ENCODE assay signal across 8 cellular contexts in genomic region chr15:85344653-85345104, GRCh38. TPM values are rescaled to one million over a fixed set of nuclear protein-coding genes. Genes with fewer than 3 reads are reported as not detected.
DNase-seq lines count a peak whose midpoint lies in the region; ATAC-seq, FAIRE-seq and TF ChIP-seq lines count a peak whose summit lies in the region.
"Not testable (repeated sequence)": the region's sequence is repeated elsewhere in the genome, so short reads cannot be mapped to it uniquely, and the experiment has no call there.

No MANE protein-coding gene starts in this region.

- CTCF ChIA-PET in HEK293 (lab: Yijun Ruan, JAX): interaction anchor here (0.8 kb wide), 1 partner anchor 12 kb away, joined by 4 read pairs; no protein-coding TSS in a partner anchor
- CTCF ChIA-PET in PC-9 (lab: Charles Lee): not testable (repeated sequence)
- CTCF ChIA-PET in GM12878 (lab: Yijun Ruan, JAX): interaction anchor here (0.9 kb wide), 1 partner anchor 48 kb away, joined by 3 read pairs; no protein-coding TSS in a partner anchor

- not testable (repeated sequence) for H3K36me3 ChIP-seq in HEK293 (ENCODE audit: control insufficient read depth in 2 of 2, insufficient read depth in 1 of 2, low read length in 2 of 2); PC-9 (ENCODE audit: low read depth); GM12878 (ENCODE audit: control insufficient read depth in 2 of 2, insufficient read depth in 2 of 2, low read length in 1 of 2)

- H3K27ac ChIP-seq in HEK293 (ENCODE audit: extremely low read depth, low read depth, low read length); GM12878 (ENCODE audit: control insufficient read depth, insufficient read depth): not testable (repeated sequence)
- peak overlapping the region; percentile 100 for H3K27ac ChIP-seq in PC-9

- FAIRE-seq in GM12878 (lab: Jason Lieb, UNC): peak; percentile 23

- in situ Hi-C loops in GM12878 (cut with MboI): not testable (repeated sequence)

- intact Hi-C loops in PC-9 (cut with micrococcal nuclease; ENCODE audit: unreplicated experiment); GM12878 (cut with micrococcal nuclease; ENCODE audit: unreplicated experiment): not testable (repeated sequence)

- not testable (repeated sequence) for H3K9me2 ChIP-seq in PC-9 (ENCODE audit: insufficient read depth)

- ATAC-seq in GM12878: not testable (repeated sequence)
- ATAC-seq in omental fat pad (ENCODE audit: low FRiP score): peak; percentile 63

- H2AFZ ChIP-seq in PC-9; GM12878 (ENCODE audit: control insufficient read depth, low read depth, low read length): not testable (repeated sequence)

- SMC1A ChIA-PET in GM12878 (lab: Charles Lee; ENCODE audit: uncharacterized antibody, unreplicated experiment): not testable (repeated sequence)

- peaks cover 18% of the 10 kb centered on the region for H3K4me1 ChIP-seq in HEK293 (ENCODE audit: control insufficient read depth, insufficient read depth, low read length)
- H3K4me1 ChIP-seq in PC-9 (replicated peaks; ENCODE audit: insufficient read depth): peaks cover 61% of the 10 kb centered on the region
- not testable (repeated sequence) for H3K4me1 ChIP-seq in GM12878 (ENCODE audit: control insufficient read depth, insufficient read depth, low read length)

- not testable (repeated sequence) for H4K20me1 ChIP-seq in PC-9 (ENCODE audit: insufficient read depth); GM12878 (ENCODE audit: control insufficient read depth, insufficient read depth)

- H3K79me2 ChIP-seq in PC-9 (ENCODE audit: low read depth); GM12878 (ENCODE audit: control insufficient read depth, insufficient read depth, low read length): not testable (repeated sequence)

- not testable (repeated sequence) for BruUV-seq in PC-9 (replicated peaks; lab: Mats Ljungman, UMichigan); GM12878 (replicated peaks; lab: Mats Ljungman, UMichigan)

- DNase-seq in AG10803 (ENCODE audit: low read depth) (peak; percentile 73), PC-9 (peak; percentile 74 to 93), fibroblast of gingiva (ENCODE audit: low read depth) (peak; percentile 65), iris pigment epithelial cell (ENCODE audit: low read depth) (peak; percentile 63)
- DNase-seq in GM12878 (ENCODE audit: low read depth, low spot score); omental fat pad (ENCODE audit: low spot score); type B pancreatic cell (ENCODE audit: extremely low spot score, unreplicated experiment): not testable (repeated sequence)

- H3K27me3 ChIP-seq in PC-9 (ENCODE audit: insufficient read depth, low read depth); GM12878 (replicated peaks in 1 of 2; ENCODE audit: control insufficient read depth in 2 of 2, insufficient read depth in 2 of 2, low read length in 1 of 2): not testable (repeated sequence)

- H3K4me3 ChIP-seq in AG10803 (ENCODE audit: low read length); HEK293 (ENCODE audit: low read depth, low read length); GM12878: not testable (repeated sequence)
- H3K4me3 ChIP-seq in PC-9: peak overlapping the region; percentile 24; the same call in 1 of the 2 replicates

- not testable (repeated sequence) for TF ChIP-seq EP300 in GM12878 (IDR thresholded peaks at IDR 0.05; ENCODE audit: borderline replicate concordance in 1 of 2, control insufficient read depth in 1 of 2, low read depth in 2 of 2, low read length in 2 of 2)

- peak overlapping the region; percentile 78 for H3K4me2 ChIP-seq in PC-9
- not testable (repeated sequence) for H3K4me2 ChIP-seq in GM12878 (ENCODE audit: control insufficient read depth, insufficient read depth)

- peaks cover 11% of the 10 kb centered on the region for H3K9me3 Mint-ChIP-seq in type B pancreatic cell

- POLR2A ChIA-PET in HEK293 (lab: Yijun Ruan, JAX): interaction anchor here (1.2 kb wide), 1 partner anchor 35 kb away, joined by 5 read pairs; the partner anchor contains the start of gene AKAP13
- POLR2A ChIA-PET in PC-9 (lab: Charles Lee; ENCODE audit: unreplicated experiment): interaction anchor here (0.6 to 0.7 kb wide), 3 partner anchors 13 to 263 kb away, joined by 3 to 14 read pairs (median 3); no protein-coding TSS in a partner anchor
- POLR2A ChIA-PET in GM12878 (lab: Charles Lee): not testable (repeated sequence)

- RAD21 ChIA-PET in GM12878 (lab: Charles Lee; ENCODE audit: unreplicated experiment): not testable (repeated sequence)

- H3K36me3 Mint-ChIP-seq in type B pancreatic cell: not testable (repeated sequence)

- H3K27me3 Mint-ChIP-seq in type B pancreatic cell: not testable (repeated sequence)

- TF ChIP-seq POLR2A in GM12878 (IDR thresholded peaks at IDR 0.05; ENCODE audit: low read depth, low read length): not testable (repeated sequence)

- not testable (repeated sequence) for H3K9ac ChIP-seq in GM12878 (ENCODE audit: control insufficient read depth, insufficient read depth, low read length)

- 81% methylated on average over 6 of the region's 6 CpGs for WGBS in GM12878 (ENCODE audit: insufficient coverage, insufficient replicate concordance, low lambda C conversion rate, missing lambda C conversion rate)

- not testable (repeated sequence) for TF ChIP-seq RAD21 in GM12878 (IDR thresholded peaks at IDR 0.05; ENCODE audit: insufficient read depth, low read depth, low read length)

- not testable (repeated sequence) for TF ChIP-seq CTCF in AG10803 (conservative IDR thresholded peaks at IDR 0.05; ENCODE audit: low read length); HEK293 (tag by site-specific recombination; IDR thresholded peaks at IDR 0.05); PC-9 (conservative IDR thresholded peaks at IDR 0.05); GM12878 (IDR thresholded peaks at IDR 0.05 in 2 of 3, conservative IDR thresholded peaks at IDR 0.05 in 1 of 3; ENCODE audit: control insufficient read depth in 2 of 3, extremely low read depth in 1 of 3, insufficient read depth in 1 of 3, low read depth in 3 of 3, low read length in 3 of 3); omental fat pad (IDR thresholded peaks at IDR 0.05); type B pancreatic cell (conservative IDR thresholded peaks at IDR 0.05)

- H3K4me3 Mint-ChIP-seq in type B pancreatic cell: not testable (repeated sequence)

- peaks cover 39% of the 10 kb centered on the region for H3F3A ChIP-seq in PC-9 (ENCODE audit: insufficient read depth, low read depth)

- not testable (repeated sequence) for H3K9me3 ChIP-seq in HEK293 (ENCODE audit: control insufficient read depth, insufficient read depth, low read depth, low read length); PC-9 (ENCODE audit: insufficient read depth, low read depth); GM12878 (replicated peaks; ENCODE audit: control insufficient read depth, insufficient read depth, low read length)

- H3K4me1 Mint-ChIP-seq in type B pancreatic cell (ENCODE audit: unreplicated experiment): not testable (repeated sequence)

- peak overlapping the region; percentile 80 for H3K27ac Mint-ChIP-seq in type B pancreatic cell

RNA-seq across cellular contexts. Expression of gene AKAP13, which starts 35.7 kb away (rescaled TPM):
- 78.3 and 82.5 TPM in 2 replicates for total RNA-seq in PC-9 (2021)
- 399 and 407 TPM in 2 replicates for total RNA-seq in GM12878 (2013; cell fraction: nucleolus; rRNA removed)
- 59.1 and 59.6 TPM in 2 replicates for total RNA-seq in GM12878 (2014; rRNA removed)
- 63.4 and 65.5 TPM in 2 replicates for total RNA-seq in GM12878 (2014; rRNA removed; fragmentation: Illumina TruSeq; extraction: Trizol)
- 67.0 and 74.9 TPM in 2 replicates for total RNA-seq in GM12878 (2021)
- polyA plus RNA-seq in GM12878 (2011; ENCODE audit: low read depth): 39.2 TPM
- 29.7 and 36.3 TPM in 2 replicates for polyA plus RNA-seq in GM12878 (2011; rRNA removed)
- 40.3 and 63.4 TPM in 2 replicates for polyA plus RNA-seq in GM12878 (2011; cell fraction: cytosol; rRNA removed)
- 75.9 and 95.9 TPM in 2 replicates for polyA plus RNA-seq in GM12878 (2011; cell fraction: nucleus; rRNA removed)
- 56.2 and 76.5 TPM in 2 replicates for polyA plus RNA-seq in GM12878 (2012)
- polyA plus RNA-seq in GM12878 (2014; fragmentation: Illumina TruSeq; extraction: Trizol): 55.8 and 56.2 TPM in 2 replicates
- polyA plus RNA-seq in GM12878 (2014; fragmentation: Nextera tagmentation; extraction: Ambion mirVana): 10 to 100 TPM; 14.4 to 21.5 TPM
- polyA plus RNA-seq in GM12878 (2014; rRNA removed): 41.4 and 42.3 TPM in 2 replicates
- 10 to 100 TPM; 54.5 to 56.3 TPM for polyA plus RNA-seq in GM12878 (2016; fragmentation: Nextera tagmentation; extraction: Ambion mirVana)
- 110 and 178 TPM in 2 replicates for polyA minus RNA-seq in GM12878 (2011; rRNA and poly(A)+ RNA removed)
- 61.3 and 76.6 TPM in 2 replicates for polyA minus RNA-seq in GM12878 (2011; cell fraction: cytosol; rRNA and poly(A)+ RNA removed)
- polyA minus RNA-seq in GM12878 (2011; cell fraction: nucleus; rRNA and poly(A)+ RNA removed): 119 and 203 TPM in 2 replicates
- 100 to 1,000 TPM; 162 to 301 (median 216) TPM for total RNA-seq in omental fat pad
- total RNA-seq in type B pancreatic cell (ENCODE audit: low replicate concordance): 60.5 and 75.7 TPM in 2 replicates
